20 cellular contexts compared by ENCODE assay signal in genomic region chr14:38790916-38791315, GRCh38.
"Had no signal": no experiment of that assay in that cellular context is flagged by ENCODE, and none has a peak within 500 bp of the region (broad histone marks: within the 10 kb centered on the region; RNA-seq: fewer than 3 reads in every experiment).

No MANE protein-coding gene starts in this region.

- H3K27me3 Mint-ChIP-seq: stimulated activated naive B cell treated with anti-CD40 and anti-IgM and Interleukin-4, amounts not matched to agents 10 μg/mL and 1 μg/mL and 100 μg/mL, for 72 hours; stimulated activated naive CD8-positive, alpha-beta T cell treated with anti-CD3 and anti-CD28 coated beads, Interleukin-15, amount 100 ng/mL, for 72 hours had no signal

- H3K36me3 Mint-ChIP-seq: naive thymus-derived CD8-positive, alpha-beta T cell; stimulated activated naive B cell treated with anti-CD40 and anti-IgM and Interleukin-4, amounts not matched to agents 10 μg/mL and 1 μg/mL and 100 μg/mL, for 72 hours had no signal

- H3K27ac ChIP-seq: coronary artery, heart left ventricle, neutrophil, psoas muscle, skin epidermis, thoracic aorta, transverse colon had no signal

- H3K4me1 Mint-ChIP-seq: naive thymus-derived CD8-positive, alpha-beta T cell; stimulated activated naive B cell treated with anti-CD40 and anti-IgM and Interleukin-4, amounts not matched to agents 10 μg/mL and 1 μg/mL and 100 μg/mL, for 72 hours; stimulated activated naive CD8-positive, alpha-beta T cell treated with anti-CD3 and anti-CD28 coated beads, Interleukin-15, amount 100 ng/mL, for 72 hours had no signal

- H3K9me3 Mint-ChIP-seq: naive thymus-derived CD8-positive, alpha-beta T cell; stimulated activated naive B cell treated with anti-CD40 and anti-IgM and Interleukin-4, amounts not matched to agents 10 μg/mL and 1 μg/mL and 100 μg/mL, for 72 hours; stimulated activated naive CD8-positive, alpha-beta T cell treated with anti-CD3 and anti-CD28 coated beads, Interleukin-15, amount 100 ng/mL, for 72 hours had no signal

- H3K9me3 ChIP-seq: heart left ventricle, mucosa of descending colon, neutrophil, psoas muscle, thoracic aorta, transverse colon had no signal

- H3K4me3 Mint-ChIP-seq: naive thymus-derived CD8-positive, alpha-beta T cell; stimulated activated naive B cell treated with anti-CD40 and anti-IgM and Interleukin-4, amounts not matched to agents 10 μg/mL and 1 μg/mL and 100 μg/mL, for 72 hours; stimulated activated naive CD8-positive, alpha-beta T cell treated with anti-CD3 and anti-CD28 coated beads, Interleukin-15, amount 100 ng/mL, for 72 hours had no signal

- DNase-seq: effector CD4-positive, alpha-beta T cell; heart left ventricle; hypothalamus; kidney glomerular epithelial cell; mammary epithelial cell; mucosa of descending colon; naive thymus-derived CD8-positive, alpha-beta T cell; psoas muscle; retina; stimulated activated CD4-positive, alpha-beta T cell treated with anti-CD3 and anti-CD28 coated beads, Interleukin-2, amount 100 ng/mL, for 24 hours; stimulated activated CD4-positive, alpha-beta T cell treated with anti-CD3 and anti-CD28 coated beads, Interleukin-4, amount 100 ng/mL, for 4 hours; stimulated activated naive B cell treated with anti-CD40 and anti-IgM and Interleukin-4, amounts not matched to agents 10 μg/mL and 1 μg/mL and 100 μg/mL, for 72 hours; stimulated activated naive CD8-positive, alpha-beta T cell treated with anti-CD3 and anti-CD28 coated beads, Interleukin-15, amount 100 ng/mL, for 72 hours; transverse colon had no signal

- H3K4me1 ChIP-seq: heart left ventricle, psoas muscle, transverse colon had no signal

- H3K36me3 ChIP-seq: heart left ventricle, neutrophil, thoracic aorta, transverse colon had no signal

- H3K27ac Mint-ChIP-seq: naive thymus-derived CD8-positive, alpha-beta T cell; stimulated activated naive B cell treated with anti-CD40 and anti-IgM and Interleukin-4, amounts not matched to agents 10 μg/mL and 1 μg/mL and 100 μg/mL, for 72 hours; stimulated activated naive CD8-positive, alpha-beta T cell treated with anti-CD3 and anti-CD28 coated beads, Interleukin-15, amount 100 ng/mL, for 72 hours had no signal

- ATAC-seq: heart left ventricle; left lobe of liver; mucosa of descending colon; naive thymus-derived CD8-positive, alpha-beta T cell; psoas muscle; sciatic nerve; stimulated activated naive B cell treated with anti-CD40 and anti-IgM and Interleukin-4, amounts not matched to agents 10 μg/mL and 1 μg/mL and 100 μg/mL, for 72 hours; stimulated activated naive CD8-positive, alpha-beta T cell treated with anti-CD3 and anti-CD28 coated beads, Interleukin-15, amount 100 ng/mL, for 72 hours had no signal

- H3K27me3 ChIP-seq: heart left ventricle, neutrophil, transverse colon had no signal

- H3K4me3 ChIP-seq: coronary artery, heart left ventricle, mucosa of descending colon, psoas muscle, skin epidermis, thoracic aorta, transverse colon had no signal
